Comparison of ENCODE assay signal across 2 cellular contexts in genomic region chr16:2203119-2203688, GRCh38. TPM values are rescaled to one million over a fixed set of nuclear protein-coding genes. Genes with fewer than 3 reads are reported as not detected.
"Had no signal": no experiment of that assay in that cellular context is flagged by ENCODE, and none has a peak within 500 bp of the region (broad histone marks: within the 10 kb centered on the region; RNA-seq: fewer than 3 reads in every experiment).

No MANE protein-coding gene starts in this region.

RNA-seq across cellular contexts. Expression of gene CASKIN1, which starts 6.8 kb away (rescaled TPM):
- total RNA-seq: osteoblast, right lobe of liver had no signal
